ENCODE assay signal across 1 cellular context in the genomic region with DNA sequence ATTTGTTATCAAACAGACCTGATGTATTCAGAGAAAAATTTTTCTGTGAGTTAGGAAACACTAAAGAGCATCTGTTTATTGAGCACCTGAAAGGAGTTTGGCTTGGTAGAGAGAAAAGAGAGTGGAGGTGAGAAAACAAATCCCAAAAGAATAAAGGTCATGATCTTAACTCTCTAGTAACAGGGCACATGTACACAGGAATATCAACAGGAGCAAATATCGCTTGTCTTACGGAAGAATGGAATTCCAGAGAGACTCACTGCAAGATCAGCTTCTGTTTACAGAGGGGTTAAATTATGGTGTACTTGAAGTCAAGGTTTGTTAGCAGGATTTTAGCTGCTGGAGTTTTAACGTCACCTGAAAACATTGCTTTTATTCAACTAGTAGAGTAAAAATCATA.
TF ChIP-seq lines count a peak whose summit lies in the region.

No MANE protein-coding gene starts in this region.

TF ChIP-seq in HepG2, 621 proteins besides CTCF, POLR2A, EP300 and RAD21 (continued from another document):
- TF ChIP-seq HDAC2 (CRISPR knock-in tag; IDR thresholded peaks at IDR 0.05): peak; percentile 49; the same call in 1 of the 2 replicates
- TF ChIP-seq, protein P1, sequence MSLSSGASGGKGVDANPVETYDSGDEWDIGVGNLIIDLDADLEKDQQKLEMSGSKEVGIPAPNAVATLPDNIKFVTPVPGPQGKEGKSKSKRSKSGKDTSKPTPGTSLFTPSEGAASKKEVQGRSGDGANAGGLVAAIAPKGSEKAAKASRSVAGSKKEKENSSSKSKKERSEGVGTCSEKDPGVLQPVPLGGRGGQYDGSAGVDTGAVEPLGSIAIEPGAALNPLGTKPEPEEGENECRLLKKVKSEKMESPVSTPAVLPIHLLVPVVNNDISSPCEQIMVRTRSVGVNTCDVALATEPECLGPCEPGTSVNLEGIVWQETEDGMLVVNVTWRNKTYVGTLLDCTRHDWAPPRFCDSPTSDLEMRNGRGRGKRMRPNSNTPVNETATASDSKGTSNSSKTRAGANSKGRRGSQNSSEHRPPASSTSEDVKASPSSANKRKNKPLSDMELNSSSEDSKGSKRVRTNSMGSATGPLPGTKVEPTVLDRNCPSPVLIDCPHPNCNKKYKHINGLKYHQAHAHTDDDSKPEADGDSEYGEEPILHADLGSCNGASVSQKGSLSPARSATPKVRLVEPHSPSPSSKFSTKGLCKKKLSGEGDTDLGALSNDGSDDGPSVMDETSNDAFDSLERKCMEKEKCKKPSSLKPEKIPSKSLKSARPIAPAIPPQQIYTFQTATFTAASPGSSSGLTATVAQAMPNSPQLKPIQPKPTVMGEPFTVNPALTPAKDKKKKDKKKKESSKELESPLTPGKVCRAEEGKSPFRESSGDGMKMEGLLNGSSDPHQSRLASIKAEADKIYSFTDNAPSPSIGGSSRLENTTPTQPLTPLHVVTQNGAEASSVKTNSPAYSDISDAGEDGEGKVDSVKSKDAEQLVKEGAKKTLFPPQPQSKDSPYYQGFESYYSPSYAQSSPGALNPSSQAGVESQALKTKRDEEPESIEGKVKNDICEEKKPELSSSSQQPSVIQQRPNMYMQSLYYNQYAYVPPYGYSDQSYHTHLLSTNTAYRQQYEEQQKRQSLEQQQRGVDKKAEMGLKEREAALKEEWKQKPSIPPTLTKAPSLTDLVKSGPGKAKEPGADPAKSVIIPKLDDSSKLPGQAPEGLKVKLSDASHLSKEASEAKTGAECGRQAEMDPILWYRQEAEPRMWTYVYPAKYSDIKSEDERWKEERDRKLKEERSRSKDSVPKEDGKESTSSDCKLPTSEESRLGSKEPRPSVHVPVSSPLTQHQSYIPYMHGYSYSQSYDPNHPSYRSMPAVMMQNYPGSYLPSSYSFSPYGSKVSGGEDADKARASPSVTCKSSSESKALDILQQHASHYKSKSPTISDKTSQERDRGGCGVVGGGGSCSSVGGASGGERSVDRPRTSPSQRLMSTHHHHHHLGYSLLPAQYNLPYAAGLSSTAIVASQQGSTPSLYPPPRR (CRISPR knock-in tag; IDR thresholded peaks at IDR 0.05; ENCODE audit: borderline replicate concordance): peak; percentile 58; the same call in 1 of the 2 replicates
- TF ChIP-seq HMG20B (CRISPR knock-in tag; conservative IDR thresholded peaks at IDR 0.05): peak; percentile 66; the same call in 1 of the 2 replicates
- 0 out of 2 replicates have a peak, but pooled peaks have one; percentile 14 for TF ChIP-seq HMG20A (CRISPR knock-in tag; IDR thresholded peaks at IDR 0.05; ENCODE audit: borderline replicate concordance)
- no peak for TF ChIP-seq FOXA1 (IDR thresholded peaks at IDR 0.05)
- TF ChIP-seq FOXA1 (CRISPR knock-in tag; IDR thresholded peaks at IDR 0.05): peak; percentile 85
- peak; percentile 79 for TF ChIP-seq FOXK2 (IDR thresholded peaks at IDR 0.05)
- peak; percentile 91 for TF ChIP-seq NR2F2 (IDR thresholded peaks at IDR 0.05; ENCODE audit: borderline replicate concordance, low read depth)
- TF ChIP-seq MIER3 (CRISPR knock-in tag; IDR thresholded peaks at IDR 0.05; ENCODE audit: borderline replicate concordance): peak; percentile 37; the same call in 1 of the 2 replicates
- TF ChIP-seq ZNF205 (CRISPR knock-in tag; IDR thresholded peaks at IDR 0.05): no peak
- TF ChIP-seq ZFYVE20 (CRISPR knock-in tag; IDR thresholded peaks at IDR 0.05; ENCODE audit: borderline replicate concordance, low read depth): no peak
- TF ChIP-seq, protein P2, sequence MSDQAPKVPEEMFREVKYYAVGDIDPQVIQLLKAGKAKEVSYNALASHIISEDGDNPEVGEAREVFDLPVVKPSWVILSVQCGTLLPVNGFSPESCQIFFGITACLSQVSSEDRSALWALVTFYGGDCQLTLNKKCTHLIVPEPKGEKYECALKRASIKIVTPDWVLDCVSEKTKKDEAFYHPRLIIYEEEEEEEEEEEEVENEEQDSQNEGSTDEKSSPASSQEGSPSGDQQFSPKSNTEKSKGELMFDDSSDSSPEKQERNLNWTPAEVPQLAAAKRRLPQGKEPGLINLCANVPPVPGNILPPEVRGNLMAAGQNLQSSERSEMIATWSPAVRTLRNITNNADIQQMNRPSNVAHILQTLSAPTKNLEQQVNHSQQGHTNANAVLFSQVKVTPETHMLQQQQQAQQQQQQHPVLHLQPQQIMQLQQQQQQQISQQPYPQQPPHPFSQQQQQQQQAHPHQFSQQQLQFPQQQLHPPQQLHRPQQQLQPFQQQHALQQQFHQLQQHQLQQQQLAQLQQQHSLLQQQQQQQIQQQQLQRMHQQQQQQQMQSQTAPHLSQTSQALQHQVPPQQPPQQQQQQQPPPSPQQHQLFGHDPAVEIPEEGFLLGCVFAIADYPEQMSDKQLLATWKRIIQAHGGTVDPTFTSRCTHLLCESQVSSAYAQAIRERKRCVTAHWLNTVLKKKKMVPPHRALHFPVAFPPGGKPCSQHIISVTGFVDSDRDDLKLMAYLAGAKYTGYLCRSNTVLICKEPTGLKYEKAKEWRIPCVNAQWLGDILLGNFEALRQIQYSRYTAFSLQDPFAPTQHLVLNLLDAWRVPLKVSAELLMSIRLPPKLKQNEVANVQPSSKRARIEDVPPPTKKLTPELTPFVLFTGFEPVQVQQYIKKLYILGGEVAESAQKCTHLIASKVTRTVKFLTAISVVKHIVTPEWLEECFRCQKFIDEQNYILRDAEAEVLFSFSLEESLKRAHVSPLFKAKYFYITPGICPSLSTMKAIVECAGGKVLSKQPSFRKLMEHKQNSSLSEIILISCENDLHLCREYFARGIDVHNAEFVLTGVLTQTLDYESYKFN (CRISPR knock-in tag; conservative IDR thresholded peaks at IDR 0.05): peak; percentile 47; the same call in 1 of the 2 replicates
- peak; percentile 26; the same call in 1 of the 2 replicates for TF ChIP-seq RXRB (CRISPR knock-in tag; IDR thresholded peaks at IDR 0.05; ENCODE audit: borderline replicate concordance)
- TF ChIP-seq MXI1 (IDR thresholded peaks at IDR 0.05; ENCODE audit: borderline replicate concordance, low read depth, low read length): no peak
- no peak for TF ChIP-seq ZNF709 (CRISPR knock-in tag; IDR thresholded peaks at IDR 0.05)
- peak; percentile 75 for TF ChIP-seq FOXA3 (CRISPR knock-in tag; IDR thresholded peaks at IDR 0.05)
- TF ChIP-seq ZMYM4 (CRISPR knock-in tag; IDR thresholded peaks at IDR 0.05): no peak
TF ChIP-seq in HepG2: peak in this region for 43.
